In the genomic region with DNA sequence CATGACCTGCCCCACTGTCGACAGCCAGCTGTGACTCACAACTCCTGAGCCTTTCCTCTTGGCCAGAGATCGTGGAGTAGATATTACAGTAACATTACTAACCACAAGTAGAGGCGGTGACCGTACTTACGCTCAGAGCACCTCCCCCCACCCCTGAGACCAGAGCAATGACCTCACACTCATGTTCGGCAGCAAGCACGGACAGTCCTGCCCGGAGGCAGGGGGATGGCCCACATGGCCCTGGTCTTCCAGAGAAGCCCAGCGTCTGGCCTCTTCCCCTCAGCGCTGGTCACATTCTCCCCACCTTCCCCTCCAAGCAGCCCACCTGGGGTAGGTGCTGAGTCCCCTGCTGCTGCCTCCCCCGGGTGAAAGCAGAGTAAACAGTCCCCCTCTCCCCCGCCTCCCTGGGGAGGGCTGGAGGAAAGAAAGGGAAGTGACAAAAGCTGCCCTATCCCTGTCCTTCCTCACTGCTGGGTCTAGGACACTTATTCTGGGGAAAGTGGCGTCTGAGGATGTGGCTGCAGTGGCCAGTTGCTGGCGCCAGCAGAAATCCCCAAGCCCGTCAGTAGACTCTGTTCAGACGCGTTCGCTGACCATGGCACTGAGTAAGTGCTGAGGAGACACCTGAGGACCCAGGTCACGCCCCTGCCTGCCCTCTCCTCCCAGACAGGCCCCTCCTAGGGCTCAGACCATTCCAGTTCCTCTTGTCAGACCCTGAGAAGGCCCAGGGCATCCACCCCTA, we compare ENCODE assay signal across 1 cellular context.
A peak's percentile ranks its signal among the peaks of the same experiment; 100 is the strongest.
TF ChIP-seq lines count a peak whose summit lies in the region.

No MANE protein-coding gene starts in this region.

TF ChIP-seq in K562, 482 proteins besides CTCF, POLR2A, EP300 and RAD21 (continued from another document):
- TF ChIP-seq BRF1 (IDR thresholded peaks at IDR 0.05; ENCODE audit: borderline replicate concordance, extremely low read depth, insufficient read length): no peak
- peak; percentile 95 for TF ChIP-seq BACH1 (tag; IDR thresholded peaks at IDR 0.05)
- TF ChIP-seq POU5F1 (IDR thresholded peaks at IDR 0.05; ENCODE audit: borderline replicate concordance, low read depth, low read length, partially characterized antibody): no peak
- TF ChIP-seq, protein P1, sequence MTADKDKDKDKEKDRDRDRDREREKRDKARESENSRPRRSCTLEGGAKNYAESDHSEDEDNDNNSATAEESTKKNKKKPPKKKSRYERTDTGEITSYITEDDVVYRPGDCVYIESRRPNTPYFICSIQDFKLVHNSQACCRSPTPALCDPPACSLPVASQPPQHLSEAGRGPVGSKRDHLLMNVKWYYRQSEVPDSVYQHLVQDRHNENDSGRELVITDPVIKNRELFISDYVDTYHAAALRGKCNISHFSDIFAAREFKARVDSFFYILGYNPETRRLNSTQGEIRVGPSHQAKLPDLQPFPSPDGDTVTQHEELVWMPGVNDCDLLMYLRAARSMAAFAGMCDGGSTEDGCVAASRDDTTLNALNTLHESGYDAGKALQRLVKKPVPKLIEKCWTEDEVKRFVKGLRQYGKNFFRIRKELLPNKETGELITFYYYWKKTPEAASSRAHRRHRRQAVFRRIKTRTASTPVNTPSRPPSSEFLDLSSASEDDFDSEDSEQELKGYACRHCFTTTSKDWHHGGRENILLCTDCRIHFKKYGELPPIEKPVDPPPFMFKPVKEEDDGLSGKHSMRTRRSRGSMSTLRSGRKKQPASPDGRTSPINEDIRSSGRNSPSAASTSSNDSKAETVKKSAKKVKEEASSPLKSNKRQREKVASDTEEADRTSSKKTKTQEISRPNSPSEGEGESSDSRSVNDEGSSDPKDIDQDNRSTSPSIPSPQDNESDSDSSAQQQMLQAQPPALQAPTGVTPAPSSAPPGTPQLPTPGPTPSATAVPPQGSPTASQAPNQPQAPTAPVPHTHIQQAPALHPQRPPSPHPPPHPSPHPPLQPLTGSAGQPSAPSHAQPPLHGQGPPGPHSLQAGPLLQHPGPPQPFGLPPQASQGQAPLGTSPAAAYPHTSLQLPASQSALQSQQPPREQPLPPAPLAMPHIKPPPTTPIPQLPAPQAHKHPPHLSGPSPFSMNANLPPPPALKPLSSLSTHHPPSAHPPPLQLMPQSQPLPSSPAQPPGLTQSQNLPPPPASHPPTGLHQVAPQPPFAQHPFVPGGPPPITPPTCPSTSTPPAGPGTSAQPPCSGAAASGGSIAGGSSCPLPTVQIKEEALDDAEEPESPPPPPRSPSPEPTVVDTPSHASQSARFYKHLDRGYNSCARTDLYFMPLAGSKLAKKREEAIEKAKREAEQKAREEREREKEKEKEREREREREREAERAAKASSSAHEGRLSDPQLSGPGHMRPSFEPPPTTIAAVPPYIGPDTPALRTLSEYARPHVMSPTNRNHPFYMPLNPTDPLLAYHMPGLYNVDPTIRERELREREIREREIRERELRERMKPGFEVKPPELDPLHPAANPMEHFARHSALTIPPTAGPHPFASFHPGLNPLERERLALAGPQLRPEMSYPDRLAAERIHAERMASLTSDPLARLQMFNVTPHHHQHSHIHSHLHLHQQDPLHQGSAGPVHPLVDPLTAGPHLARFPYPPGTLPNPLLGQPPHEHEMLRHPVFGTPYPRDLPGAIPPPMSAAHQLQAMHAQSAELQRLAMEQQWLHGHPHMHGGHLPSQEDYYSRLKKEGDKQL (CRISPR knock-in tag; IDR thresholded peaks at IDR 0.05; ENCODE audit: borderline replicate concordance): peak; percentile 50; the same call in 1 of the 2 replicates
- peak; percentile 96; the same call in 1 of the 2 replicates for TF ChIP-seq ZNF197 (CRISPR knock-in tag; IDR thresholded peaks at IDR 0.05; ENCODE audit: low read depth)
- peak; percentile 99 for TF ChIP-seq RNF2 (IDR thresholded peaks at IDR 0.05)
- TF ChIP-seq ZNF589 (CRISPR knock-in tag; IDR thresholded peaks at IDR 0.05; ENCODE audit: low read depth): peak; percentile 100
- peak in 1 of 2 experiments; percentile 2; a peak in 2 of 4 replicates for TF ChIP-seq RCOR1 (IDR thresholded peaks at IDR 0.05; ENCODE audit: borderline replicate concordance in 1 of 2, low read depth in 2 of 2, low read length in 2 of 2)
- TF ChIP-seq SETDB1 (IDR thresholded peaks at IDR 0.05; ENCODE audit: low read length): no peak
- TF ChIP-seq MTF1 (CRISPR knock-in tag; IDR thresholded peaks at IDR 0.05; ENCODE audit: borderline replicate concordance): peak; percentile 89; the same call in 1 of the 2 replicates
- TF ChIP-seq PTBP1 (IDR thresholded peaks at IDR 0.05; ENCODE audit: low read depth, low read length): no peak
- TF ChIP-seq CEBPB (tag; IDR thresholded peaks at IDR 0.05): peak; percentile 66
- TF ChIP-seq, protein P2, sequence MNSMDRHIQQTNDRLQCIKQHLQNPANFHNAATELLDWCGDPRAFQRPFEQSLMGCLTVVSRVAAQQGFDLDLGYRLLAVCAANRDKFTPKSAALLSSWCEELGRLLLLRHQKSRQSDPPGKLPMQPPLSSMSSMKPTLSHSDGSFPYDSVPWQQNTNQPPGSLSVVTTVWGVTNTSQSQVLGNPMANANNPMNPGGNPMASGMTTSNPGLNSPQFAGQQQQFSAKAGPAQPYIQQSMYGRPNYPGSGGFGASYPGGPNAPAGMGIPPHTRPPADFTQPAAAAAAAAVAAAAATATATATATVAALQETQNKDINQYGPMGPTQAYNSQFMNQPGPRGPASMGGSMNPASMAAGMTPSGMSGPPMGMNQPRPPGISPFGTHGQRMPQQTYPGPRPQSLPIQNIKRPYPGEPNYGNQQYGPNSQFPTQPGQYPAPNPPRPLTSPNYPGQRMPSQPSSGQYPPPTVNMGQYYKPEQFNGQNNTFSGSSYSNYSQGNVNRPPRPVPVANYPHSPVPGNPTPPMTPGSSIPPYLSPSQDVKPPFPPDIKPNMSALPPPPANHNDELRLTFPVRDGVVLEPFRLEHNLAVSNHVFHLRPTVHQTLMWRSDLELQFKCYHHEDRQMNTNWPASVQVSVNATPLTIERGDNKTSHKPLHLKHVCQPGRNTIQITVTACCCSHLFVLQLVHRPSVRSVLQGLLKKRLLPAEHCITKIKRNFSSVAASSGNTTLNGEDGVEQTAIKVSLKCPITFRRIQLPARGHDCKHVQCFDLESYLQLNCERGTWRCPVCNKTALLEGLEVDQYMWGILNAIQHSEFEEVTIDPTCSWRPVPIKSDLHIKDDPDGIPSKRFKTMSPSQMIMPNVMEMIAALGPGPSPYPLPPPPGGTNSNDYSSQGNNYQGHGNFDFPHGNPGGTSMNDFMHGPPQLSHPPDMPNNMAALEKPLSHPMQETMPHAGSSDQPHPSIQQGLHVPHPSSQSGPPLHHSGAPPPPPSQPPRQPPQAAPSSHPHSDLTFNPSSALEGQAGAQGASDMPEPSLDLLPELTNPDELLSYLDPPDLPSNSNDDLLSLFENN (IDR thresholded peaks at IDR 0.05; ENCODE audit: low read depth in 2 of 2, low read length in 2 of 2): peak in 1 of 2 experiments; percentile 78; a peak in 1 of 4 replicates
- no peak; the same call in 1 of the 2 replicates for TF ChIP-seq ZNF354B (CRISPR knock-in tag; IDR thresholded peaks at IDR 0.05)
- no peak; the same call in 1 of the 2 replicates for TF ChIP-seq ETV5 (CRISPR knock-in tag; IDR thresholded peaks at IDR 0.05; ENCODE audit: low read depth)
- no peak for TF ChIP-seq MCM7 (IDR thresholded peaks at IDR 0.05)
- peak; percentile 97 for TF ChIP-seq MECOM (CRISPR knock-in tag; IDR thresholded peaks at IDR 0.05)
- peak; percentile 86 for TF ChIP-seq CHCHD3 (CRISPR knock-in tag; IDR thresholded peaks at IDR 0.05)
- TF ChIP-seq XRCC4 (IDR thresholded peaks at IDR 0.05; ENCODE audit: extremely low read depth, insufficient read depth, insufficient read length): no peak
- no peak for TF ChIP-seq BDP1 (IDR thresholded peaks at IDR 0.05; ENCODE audit: insufficient read depth, insufficient read length)
- TF ChIP-seq SIRT6 (IDR thresholded peaks at IDR 0.05; ENCODE audit: low read depth, low read length): no peak
- 0 out of 2 replicates have a peak, but pooled peaks have one; percentile 52 for TF ChIP-seq NFXL1 (CRISPR knock-in tag; IDR thresholded peaks at IDR 0.05)
- TF ChIP-seq, protein P3, sequence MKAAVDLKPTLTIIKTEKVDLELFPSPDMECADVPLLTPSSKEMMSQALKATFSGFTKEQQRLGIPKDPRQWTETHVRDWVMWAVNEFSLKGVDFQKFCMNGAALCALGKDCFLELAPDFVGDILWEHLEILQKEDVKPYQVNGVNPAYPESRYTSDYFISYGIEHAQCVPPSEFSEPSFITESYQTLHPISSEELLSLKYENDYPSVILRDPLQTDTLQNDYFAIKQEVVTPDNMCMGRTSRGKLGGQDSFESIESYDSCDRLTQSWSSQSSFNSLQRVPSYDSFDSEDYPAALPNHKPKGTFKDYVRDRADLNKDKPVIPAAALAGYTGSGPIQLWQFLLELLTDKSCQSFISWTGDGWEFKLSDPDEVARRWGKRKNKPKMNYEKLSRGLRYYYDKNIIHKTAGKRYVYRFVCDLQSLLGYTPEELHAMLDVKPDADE (conservative IDR thresholded peaks at IDR 0.05; ENCODE audit: control insufficient read depth, low read depth, low read length): peak; percentile 57; the same call in 1 of the 2 replicates
- TF ChIP-seq ZBTB17 (CRISPR knock-in tag; IDR thresholded peaks at IDR 0.05): peak; percentile 94
- peak; percentile 86 for TF ChIP-seq ZNF239 (CRISPR knock-in tag; IDR thresholded peaks at IDR 0.05)
- no peak for TF ChIP-seq ZNF717 (CRISPR knock-in tag; IDR thresholded peaks at IDR 0.05)
- peak; percentile 81 for TF ChIP-seq MTA2 (IDR thresholded peaks at IDR 0.05; ENCODE audit: low read depth)
- TF ChIP-seq NCOA6 (IDR thresholded peaks at IDR 0.05): no peak
- no peak for TF ChIP-seq SIN3A (IDR thresholded peaks at IDR 0.05; ENCODE audit: borderline replicate concordance in 2 of 2, control insufficient read depth in 1 of 2, low read depth in 2 of 2, low read length in 2 of 2)
- TF ChIP-seq, protein P4, sequence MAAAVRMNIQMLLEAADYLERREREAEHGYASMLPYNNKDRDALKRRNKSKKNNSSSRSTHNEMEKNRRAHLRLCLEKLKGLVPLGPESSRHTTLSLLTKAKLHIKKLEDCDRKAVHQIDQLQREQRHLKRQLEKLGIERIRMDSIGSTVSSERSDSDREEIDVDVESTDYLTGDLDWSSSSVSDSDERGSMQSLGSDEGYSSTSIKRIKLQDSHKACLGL (CRISPR knock-in tag; IDR thresholded peaks at IDR 0.05; ENCODE audit: borderline replicate concordance, poor library complexity, severe bottlenecking): peak; percentile 51
- TF ChIP-seq MYNN (IDR thresholded peaks at IDR 0.05): peak; percentile 63; the same call in 1 of the 2 replicates
- TF ChIP-seq MYNN (CRISPR knock-in tag; IDR thresholded peaks at IDR 0.05): no peak
- peak; percentile 88 for TF ChIP-seq SMARCC2 (IDR thresholded peaks at IDR 0.05; ENCODE audit: low read depth)
- TF ChIP-seq BCL6 (CRISPR knock-in tag; IDR thresholded peaks at IDR 0.05): peak; percentile 93
- peak; percentile 91 for TF ChIP-seq POLR2G (IDR thresholded peaks at IDR 0.05; ENCODE audit: low read depth, low read length)
- 0 out of 2 replicates have a peak, but pooled peaks have one; percentile 39 for TF ChIP-seq ZNF3 (CRISPR knock-in tag; IDR thresholded peaks at IDR 0.05)
- peak; percentile 39 for TF ChIP-seq SMAD1 (IDR thresholded peaks at IDR 0.05; ENCODE audit: low read depth, low read length, partially characterized antibody)
- TF ChIP-seq ZNF134 (CRISPR knock-in tag; conservative IDR thresholded peaks at IDR 0.05): peak; percentile 80
- TF ChIP-seq, protein P5, sequence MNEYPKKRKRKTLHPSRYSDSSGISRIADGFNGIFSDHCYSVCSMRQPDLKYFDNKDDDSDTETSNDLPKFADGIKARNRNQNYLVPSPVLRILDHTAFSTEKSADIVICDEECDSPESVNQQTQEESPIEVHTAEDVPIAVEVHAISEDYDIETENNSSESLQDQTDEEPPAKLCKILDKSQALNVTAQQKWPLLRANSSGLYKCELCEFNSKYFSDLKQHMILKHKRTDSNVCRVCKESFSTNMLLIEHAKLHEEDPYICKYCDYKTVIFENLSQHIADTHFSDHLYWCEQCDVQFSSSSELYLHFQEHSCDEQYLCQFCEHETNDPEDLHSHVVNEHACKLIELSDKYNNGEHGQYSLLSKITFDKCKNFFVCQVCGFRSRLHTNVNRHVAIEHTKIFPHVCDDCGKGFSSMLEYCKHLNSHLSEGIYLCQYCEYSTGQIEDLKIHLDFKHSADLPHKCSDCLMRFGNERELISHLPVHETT (CRISPR knock-in tag; conservative IDR thresholded peaks at IDR 0.05 in 1 of 2, IDR thresholded peaks at IDR 0.05 in 1 of 2): peak in 1 of 2 experiments; percentile 95; a peak in 2 of 4 replicates
- peak; percentile 90 for TF ChIP-seq CCNT2 (IDR thresholded peaks at IDR 0.05; ENCODE audit: borderline replicate concordance, extremely low read depth, insufficient read length, low read depth, low read length)
